ENCODE assay signal across 8 cellular contexts in the genomic region with DNA sequence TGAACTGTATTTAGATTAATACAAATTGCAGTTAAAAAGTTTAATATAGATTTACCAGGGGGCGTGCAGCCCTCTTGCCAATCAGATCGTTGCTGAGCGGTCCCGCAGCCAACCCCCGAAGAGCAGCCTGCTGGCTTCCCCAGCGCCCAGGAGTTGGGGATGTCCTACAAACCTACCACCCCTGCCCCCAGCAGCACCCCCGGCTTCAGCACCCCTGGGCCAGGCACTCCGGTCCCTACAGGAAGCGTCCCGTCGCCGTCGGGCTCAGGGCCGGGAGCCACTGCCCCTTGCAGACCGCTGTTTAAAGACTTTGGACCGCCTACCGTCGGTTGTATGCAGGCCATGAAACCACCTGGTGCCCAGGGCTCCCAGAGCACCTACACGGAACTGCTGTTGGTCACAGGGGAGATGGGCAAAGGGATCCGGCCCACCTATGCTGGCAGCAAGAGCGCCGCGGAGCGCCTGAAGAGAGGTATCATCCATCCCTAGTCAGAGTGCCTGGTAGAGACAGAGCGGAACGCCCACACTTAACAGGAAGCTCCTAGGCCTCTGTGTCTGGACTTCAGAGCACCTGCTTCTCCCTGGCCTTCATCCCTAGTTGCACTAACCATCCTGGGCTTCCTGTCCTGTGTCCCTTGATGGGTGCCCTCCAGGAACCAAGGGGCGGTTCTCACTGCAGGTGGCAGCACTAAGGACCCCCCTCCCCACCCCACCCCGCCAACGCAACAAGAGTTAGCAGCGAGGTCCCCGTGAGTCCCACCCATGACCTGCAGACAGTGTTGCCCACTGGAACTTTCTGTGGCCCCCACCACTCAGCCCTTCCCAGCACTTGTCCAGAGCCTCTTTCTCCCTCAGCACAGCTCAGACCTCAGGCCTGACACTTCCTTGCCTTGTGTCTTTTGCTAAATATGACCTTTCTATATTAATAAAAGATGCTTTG.
DNase-seq lines count a peak whose midpoint lies in the region; ATAC-seq and TF ChIP-seq lines count a peak whose summit lies in the region.
"Not testable (repeated sequence)": the region's sequence is repeated elsewhere in the genome, so short reads cannot be mapped to it uniquely, and the experiment has no call there.

No MANE protein-coding gene starts in this region.

- not testable (repeated sequence) for H4K20me1 ChIP-seq in HCT116 (ENCODE audit: insufficient read depth)

- H3K4me2 ChIP-seq in HCT116 (ENCODE audit: low read length): not testable (repeated sequence)

- not testable (repeated sequence) for H3K79me2 ChIP-seq in HCT116 (ENCODE audit: insufficient read depth, low read length)

- CTCF ChIA-PET in HCT116 (lab: Charles Lee); activated CD8-positive, alpha-beta T cell treated with anti-CD3 and anti-CD28 coated beads, Interleukin-2, amount 10 ng/mL, durations not matched to agents 7 days and 5 days (lab: Charles Lee): not testable (repeated sequence)

- not testable (repeated sequence) for H3K27ac ChIP-seq in HCT116 (ENCODE audit: low read depth, low read length); heart right ventricle; right lobe of liver; upper lobe of left lung

- WGBS in heart right ventricle, 2 donors: 69 to 73% methylated on average over 14 to 18 of the region's 31 CpGs
- WGBS in right lobe of liver (ENCODE audit: insufficient coverage, low coverage, low lambda C conversion rate, missing lambda C conversion rate): 44% methylated on average over 9 of the region's 31 CpGs
- WGBS in upper lobe of left lung, 2 donors: 71 to 73% methylated on average over 8 to 9 of the region's 31 CpGs

- ATAC-seq in GM18502 (IDR thresholded peaks at IDR 0.05; ENCODE audit: poor library complexity, unreplicated experiment): peak; percentile 49
- ATAC-seq in HCT116: peak; percentile 38
- peak; percentile 42 for ATAC-seq in activated CD8-positive, alpha-beta T cell treated with anti-CD3 and anti-CD28 coated beads, Interleukin-2, amount 10 ng/mL, durations not matched to agents 7 days and 5 days
- peak; percentile 56 for ATAC-seq in esophagus mucosa
- ATAC-seq in heart right ventricle: peak in 5 of 8 donors; percentile 15 to 73 (median 41)
- peak in 3 of 4 donors; percentile 17 to 71 (median 47) for ATAC-seq in right lobe of liver
- peak; percentile 57 for ATAC-seq in sciatic nerve
- peak; percentile 64 to 85 for ATAC-seq in upper lobe of left lung (ENCODE audit: low FRiP score in 2 of 2)

- POLR2A ChIA-PET in HCT116 (lab: Charles Lee); activated CD8-positive, alpha-beta T cell treated with anti-CD3 and anti-CD28 coated beads, Interleukin-2, amount 10 ng/mL, durations not matched to agents 7 days and 5 days (lab: Charles Lee): not testable (repeated sequence)

- H3K9ac ChIP-seq in HCT116 (ENCODE audit: low read length): not testable (repeated sequence)

- DNase-seq in HCT116 (ENCODE audit: low read depth, low spot score); activated CD8-positive, alpha-beta T cell treated with anti-CD3 and anti-CD28 coated beads, Interleukin-2, amount 10 ng/mL, durations not matched to agents 7 days and 5 days; heart right ventricle; right lobe of liver; sciatic nerve (ENCODE audit: low spot score): not testable (repeated sequence)
- peak in 1 of 2 donors; percentile 18 for DNase-seq in upper lobe of left lung

- H3K9me2 ChIP-seq in HCT116 (ENCODE audit: insufficient read depth): not testable (repeated sequence)

- not testable (repeated sequence) for TF ChIP-seq CTCF in HCT116 (IDR thresholded peaks at IDR 0.05 in 2 of 3, conservative IDR thresholded peaks at IDR 0.05 in 1 of 3; ENCODE audit: borderline replicate concordance in 1 of 3, insufficient read depth in 1 of 3, low read depth in 2 of 3, low read length in 2 of 3); heart right ventricle (IDR thresholded peaks at IDR 0.05); right lobe of liver (IDR thresholded peaks at IDR 0.05); upper lobe of left lung (IDR thresholded peaks at IDR 0.05)

- TF ChIP-seq RAD21 in HCT116 (IDR thresholded peaks at IDR 0.05; ENCODE audit: low read depth): not testable (repeated sequence)

- RAD21 ChIA-PET in HCT116 (lab: Charles Lee; ENCODE audit: low non-redundant PET in 1 of 2, low total read pairs in 2 of 2, uncharacterized antibody in 2 of 2, unreplicated experiment in 2 of 2): not testable (repeated sequence)

- H3K27ac Mint-ChIP-seq in activated CD8-positive, alpha-beta T cell treated with anti-CD3 and anti-CD28 coated beads, Interleukin-2, amount 10 ng/mL, durations not matched to agents 7 days and 5 days: not testable (repeated sequence)

- not testable (repeated sequence) for BruUV-seq in HCT116 (replicated peaks; lab: Mats Ljungman, UMichigan)

- H3K4me1 Mint-ChIP-seq in activated CD8-positive, alpha-beta T cell treated with anti-CD3 and anti-CD28 coated beads, Interleukin-2, amount 10 ng/mL, durations not matched to agents 7 days and 5 days (ENCODE audit: low read depth): not testable (repeated sequence)

- H3K36me3 Mint-ChIP-seq in activated CD8-positive, alpha-beta T cell treated with anti-CD3 and anti-CD28 coated beads, Interleukin-2, amount 10 ng/mL, durations not matched to agents 7 days and 5 days (ENCODE audit: low read depth): not testable (repeated sequence)

- TF ChIP-seq POLR2A in HCT116 (IDR thresholded peaks at IDR 0.05; ENCODE audit: borderline replicate concordance, extremely low read depth, insufficient read depth, insufficient read length); right lobe of liver (IDR thresholded peaks at IDR 0.05); upper lobe of left lung (IDR thresholded peaks at IDR 0.05): not testable (repeated sequence)

- not testable (repeated sequence) for TF ChIP-seq EP300 in upper lobe of left lung (IDR thresholded peaks at IDR 0.05)

- not testable (repeated sequence) for H3K9me3 ChIP-seq in HCT116 (ENCODE audit: control insufficient read depth in 1 of 2, insufficient read depth in 1 of 2, low read depth in 1 of 2, low read length in 2 of 2); heart right ventricle; right lobe of liver; upper lobe of left lung

- H3K4me3 ChIP-seq in HCT116 (replicated peaks in 1 of 2; ENCODE audit: low read depth in 1 of 2, low read length in 2 of 2); heart right ventricle; right lobe of liver; upper lobe of left lung: not testable (repeated sequence)

- not testable (repeated sequence) for H3K9me3 Mint-ChIP-seq in activated CD8-positive, alpha-beta T cell treated with anti-CD3 and anti-CD28 coated beads, Interleukin-2, amount 10 ng/mL, durations not matched to agents 7 days and 5 days (ENCODE audit: insufficient read depth)

- H3K36me3 ChIP-seq in HCT116 (ENCODE audit: control insufficient read depth in 1 of 2, insufficient read depth in 2 of 2, low read length in 2 of 2); heart right ventricle; right lobe of liver; upper lobe of left lung: not testable (repeated sequence)

- not testable (repeated sequence) for H2AFZ ChIP-seq in HCT116 (ENCODE audit: low read depth, low read length, poor library complexity, severe bottlenecking)

- H3K4me3 Mint-ChIP-seq in activated CD8-positive, alpha-beta T cell treated with anti-CD3 and anti-CD28 coated beads, Interleukin-2, amount 10 ng/mL, durations not matched to agents 7 days and 5 days: not testable (repeated sequence)

- H3K27me3 Mint-ChIP-seq in activated CD8-positive, alpha-beta T cell treated with anti-CD3 and anti-CD28 coated beads, Interleukin-2, amount 10 ng/mL, durations not matched to agents 7 days and 5 days (ENCODE audit: low read depth): not testable (repeated sequence)

- not testable (repeated sequence) for H3K4me1 ChIP-seq in HCT116 (ENCODE audit: control insufficient read depth in 1 of 2, insufficient read depth in 2 of 2, low read length in 2 of 2); heart right ventricle; right lobe of liver; upper lobe of left lung

- intact Hi-C loops in HCT116 (cut with micrococcal nuclease); heart right ventricle (cut with DNase I); right lobe of liver (cut with DNase I); sciatic nerve (cut with DNase I): not testable (repeated sequence)

- H3K27me3 ChIP-seq in HCT116 (ENCODE audit: insufficient read depth, low read length); heart right ventricle; right lobe of liver; upper lobe of left lung: not testable (repeated sequence)
